19 cellular contexts compared by ENCODE assay signal in genomic region chr18:48869591-48869990, GRCh38.
A peak's percentile ranks its signal among the peaks of the same experiment; 100 is the strongest.
DNase-seq lines count a peak whose midpoint lies in the region; ATAC-seq and TF ChIP-seq lines count a peak whose summit lies in the region.
"Had no signal": no experiment of that assay in that cellular context is flagged by ENCODE, and none has a peak within 500 bp of the region (broad histone marks: within the 10 kb centered on the region; RNA-seq: fewer than 3 reads in every experiment).

No MANE protein-coding gene starts in this region.

- intact Hi-C loops in activated CD8-positive, alpha-beta T cell treated with anti-CD3 and anti-CD28 coated beads for 36 hours (cut with micrococcal nuclease), result no loop called here

- peaks cover 22% of the 10 kb centered on the region for H3K4me1 ChIP-seq in OCI-LY3 (ENCODE audit: low read length)
- no peaks in the 10 kb centered on the region for H3K4me1 ChIP-seq in effector memory CD4-positive, alpha-beta T cell (ENCODE audit: control insufficient read depth, insufficient read depth, low read length, poor library complexity, severe bottlenecking)

- peaks cover 10% of the 10 kb centered on the region for H3K36me3 ChIP-seq in OCI-LY3 (replicated peaks; ENCODE audit: low read depth, low read length)
- H3K36me3 ChIP-seq in effector memory CD4-positive, alpha-beta T cell (ENCODE audit: control insufficient read depth, insufficient read depth, low read length), result no peaks in the 10 kb centered on the region
- H3K36me3 ChIP-seq: neutrophil had no signal

- no peaks in the 10 kb centered on the region for H3K27me3 Mint-ChIP-seq in activated CD8-positive, alpha-beta T cell treated with anti-CD3 and anti-CD28 coated beads for 36 hours
- no peaks in the 10 kb centered on the region for H3K27me3 Mint-ChIP-seq in activated CD8-positive, alpha-beta T cell treated with anti-CD3 and anti-CD28 coated beads, Interleukin-2, amount 10 ng/mL, durations not matched to agents 7 days and 5 days (ENCODE audit: low read depth)
- peaks cover 7% of the 10 kb centered on the region for H3K27me3 Mint-ChIP-seq in glutamatergic neuron (ENCODE audit: unreplicated experiment)
- H3K27me3 Mint-ChIP-seq: activated naive CD8-positive, alpha-beta T cell treated with anti-CD3 and anti-CD28 coated beads, Interleukin-2, amount 10 ng/mL, durations not matched to agents 7 days and 5 days had no signal

- no peaks in the 10 kb centered on the region for H3K79me2 ChIP-seq in OCI-LY3 (ENCODE audit: low read length)

- no peak overlapping the region for H3K4me3 Mint-ChIP-seq in activated CD8-positive, alpha-beta T cell treated with anti-CD3 and anti-CD28 coated beads for 36 hours
- H3K4me3 Mint-ChIP-seq in activated CD8-positive, alpha-beta T cell treated with anti-CD3 and anti-CD28 coated beads, Interleukin-2, amount 10 ng/mL, durations not matched to agents 7 days and 5 days, result no peak overlapping the region
- no peak overlapping the region for H3K4me3 Mint-ChIP-seq in glutamatergic neuron (ENCODE audit: unreplicated experiment)
- H3K4me3 Mint-ChIP-seq: HFFc6 had no signal

- peak overlapping the region; percentile 62 for H3K4me2 ChIP-seq in OCI-LY3 (ENCODE audit: low read length)

- ATAC-seq in activated CD8-positive, alpha-beta T cell treated with anti-CD3 and anti-CD28 coated beads for 36 hours, result no peak
- ATAC-seq in activated CD8-positive, alpha-beta T cell treated with anti-CD3 and anti-CD28 coated beads, Interleukin-2, amount 10 ng/mL, durations not matched to agents 7 days and 5 days, result no peak
- ATAC-seq in GM21717 (IDR thresholded peaks at IDR 0.05; ENCODE audit: unreplicated experiment), result no peak
- ATAC-seq: body of pancreas, left ventricle myocardium superior had no signal

- no peaks in the 10 kb centered on the region for H4K20me1 ChIP-seq in OCI-LY3 (ENCODE audit: insufficient read depth, low read length)

- CTCF ChIA-PET in activated CD8-positive, alpha-beta T cell treated with anti-CD3 and anti-CD28 coated beads for 36 hours (lab: Charles Lee), result interaction anchor here (1.2 to 1.6 kb wide), 2 partner anchors 20 to 35 kb away, joined by 3 to 5 read pairs; no protein-coding TSS in a partner anchor
- CTCF ChIA-PET in activated CD8-positive, alpha-beta T cell treated with anti-CD3 and anti-CD28 coated beads, Interleukin-2, amount 10 ng/mL, durations not matched to agents 7 days and 5 days (lab: Charles Lee), result interaction anchor here (1.2 to 2.2 kb wide), 3 partner anchors 22 to 92 kb away, joined by 3 to 12 read pairs (median 7); no protein-coding TSS in a partner anchor

- TF ChIP-seq CTCF in activated CD8-positive, alpha-beta T cell treated with anti-CD3 and anti-CD28 coated beads for 36 hours (IDR thresholded peaks at IDR 0.05), result no peak
- TF ChIP-seq CTCF in OCI-LY3 (IDR thresholded peaks at IDR 0.05; ENCODE audit: low read depth, low read length) (no peak), glutamatergic neuron (IDR thresholded peaks at IDR 0.05; ENCODE audit: partially characterized antibody, unreplicated experiment) (no peak)

- no peak for DNase-seq in activated CD8-positive, alpha-beta T cell treated with anti-CD3 and anti-CD28 coated beads for 36 hours
- DNase-seq in activated CD8-positive, alpha-beta T cell treated with anti-CD3 and anti-CD28 coated beads, Interleukin-2, amount 10 ng/mL, durations not matched to agents 7 days and 5 days, result no peak
- DNase-seq in glutamatergic neuron (peak; percentile 5), cerebellar nuclear complex (lab: John Stamatoyannopoulos, UW) (no peak)
- peak; percentile 30 for DNase-seq in stimulated activated CD8-positive, alpha-beta memory T cell treated with anti-CD3 and anti-CD28 coated beads, Interleukin-4, amount 100 ng/mL, for 48 hours
- DNase-seq in effector memory CD4-positive, alpha-beta T cell, result no peak
- DNase-seq: activated naive CD8-positive, alpha-beta T cell treated with anti-CD3 and anti-CD28 coated beads, Interleukin-2, amount 10 ng/mL, durations not matched to agents 7 days and 5 days; C1 segment of cervical spinal cord; HFFc6; NCI-H1436; NCI-H2171; NCI-H526; Right ventricle myocardium superior; SW 1271 had no signal

- peaks cover 36% of the 10 kb centered on the region for H3K4me1 Mint-ChIP-seq in activated CD8-positive, alpha-beta T cell treated with anti-CD3 and anti-CD28 coated beads for 36 hours (ENCODE audit: low read depth)
- peaks cover 29% of the 10 kb centered on the region for H3K4me1 Mint-ChIP-seq in activated CD8-positive, alpha-beta T cell treated with anti-CD3 and anti-CD28 coated beads, Interleukin-2, amount 10 ng/mL, durations not matched to agents 7 days and 5 days (ENCODE audit: low read depth)
- H3K4me1 Mint-ChIP-seq in glutamatergic neuron (ENCODE audit: low read depth, unreplicated experiment), result peaks cover 3% of the 10 kb centered on the region

- no peaks in the 10 kb centered on the region for H3K27me3 ChIP-seq in OCI-LY3 (ENCODE audit: low read depth, low read length)
- H3K27me3 ChIP-seq in effector memory CD4-positive, alpha-beta T cell (replicated peaks; ENCODE audit: control insufficient read depth, insufficient read depth, low read length, poor library complexity, severe bottlenecking), result no peaks in the 10 kb centered on the region
- H3K27me3 ChIP-seq: body of pancreas, neutrophil had no signal

- H3K36me3 Mint-ChIP-seq in activated CD8-positive, alpha-beta T cell treated with anti-CD3 and anti-CD28 coated beads for 36 hours (ENCODE audit: low read depth), result no peaks in the 10 kb centered on the region
- H3K36me3 Mint-ChIP-seq in activated CD8-positive, alpha-beta T cell treated with anti-CD3 and anti-CD28 coated beads, Interleukin-2, amount 10 ng/mL, durations not matched to agents 7 days and 5 days (ENCODE audit: low read depth), result no peaks in the 10 kb centered on the region
- no peaks in the 10 kb centered on the region for H3K36me3 Mint-ChIP-seq in glutamatergic neuron (ENCODE audit: unreplicated experiment)
- H3K36me3 Mint-ChIP-seq: activated naive CD8-positive, alpha-beta T cell treated with anti-CD3 and anti-CD28 coated beads, Interleukin-2, amount 10 ng/mL, durations not matched to agents 7 days and 5 days had no signal

- H3K9me3 ChIP-seq in OCI-LY3 (ENCODE audit: insufficient read depth, low read length), result no peaks in the 10 kb centered on the region
- no peaks in the 10 kb centered on the region for H3K9me3 ChIP-seq in effector memory CD4-positive, alpha-beta T cell (ENCODE audit: control insufficient read depth, low read length)
- H3K9me3 ChIP-seq: body of pancreas, neutrophil had no signal

- peak overlapping the region; percentile 92 for H3K27ac Mint-ChIP-seq in activated CD8-positive, alpha-beta T cell treated with anti-CD3 and anti-CD28 coated beads for 36 hours
- no peak overlapping the region for H3K27ac Mint-ChIP-seq in activated CD8-positive, alpha-beta T cell treated with anti-CD3 and anti-CD28 coated beads, Interleukin-2, amount 10 ng/mL, durations not matched to agents 7 days and 5 days
- H3K27ac Mint-ChIP-seq in glutamatergic neuron (ENCODE audit: unreplicated experiment), result no peak overlapping the region

- no peak overlapping the region for H2AFZ ChIP-seq in OCI-LY3 (ENCODE audit: low read depth, low read length)

- peak overlapping the region; percentile 39; the same call in 1 of the 2 replicates for H3K9ac ChIP-seq in OCI-LY3 (ENCODE audit: low read length)

- POLR2A ChIA-PET in activated CD8-positive, alpha-beta T cell treated with anti-CD3 and anti-CD28 coated beads for 36 hours (lab: Charles Lee), result interaction anchor here (0.6 to 1.8 kb wide), 5 partner anchors 41 to 84 kb away, joined by 3 to 7 read pairs (median 4); no protein-coding TSS in a partner anchor
- POLR2A ChIA-PET in activated CD8-positive, alpha-beta T cell treated with anti-CD3 and anti-CD28 coated beads, Interleukin-2, amount 10 ng/mL, durations not matched to agents 7 days and 5 days (lab: Charles Lee), result interaction anchor here (0.6 to 1.6 kb wide), 4 partner anchors 8 to 67 kb away, joined by 3 to 7 read pairs (median 4); no protein-coding TSS in a partner anchor

- no peak overlapping the region for H3K4me3 ChIP-seq in OCI-LY3 (ENCODE audit: low read length)
- no peak overlapping the region for H3K4me3 ChIP-seq in effector memory CD4-positive, alpha-beta T cell (ENCODE audit: insufficient read depth, low read depth, low read length, poor library complexity, severe bottlenecking)
- H3K4me3 ChIP-seq: body of pancreas had no signal

- peak overlapping the region; percentile 78 for H3K27ac ChIP-seq in OCI-LY3 (ENCODE audit: low read length)
- H3K27ac ChIP-seq in effector memory CD4-positive, alpha-beta T cell (ENCODE audit: insufficient read depth, low read length, poor library complexity, severe bottlenecking), result no peak overlapping the region
- H3K27ac ChIP-seq: body of pancreas, neutrophil had no signal

- peaks cover 7% of the 10 kb centered on the region for H3K9me3 Mint-ChIP-seq in activated CD8-positive, alpha-beta T cell treated with anti-CD3 and anti-CD28 coated beads for 36 hours
- H3K9me3 Mint-ChIP-seq in activated CD8-positive, alpha-beta T cell treated with anti-CD3 and anti-CD28 coated beads, Interleukin-2, amount 10 ng/mL, durations not matched to agents 7 days and 5 days (ENCODE audit: insufficient read depth), result peaks cover 7% of the 10 kb centered on the region
- H3K9me3 Mint-ChIP-seq in glutamatergic neuron (ENCODE audit: unreplicated experiment), result peaks cover 3% of the 10 kb centered on the region
- H3K9me3 Mint-ChIP-seq: activated naive CD8-positive, alpha-beta T cell treated with anti-CD3 and anti-CD28 coated beads, Interleukin-2, amount 10 ng/mL, durations not matched to agents 7 days and 5 days had no signal

Comparison
In these comparisons a context has a peak if more than half of its experiments do, and no peak if none do; other contexts are left out.
1. DNase-seq: peak in glutamatergic neuron (single experiment) and stimulated activated CD8-positive, alpha-beta memory T cell treated with anti-CD3 and anti-CD28 coated beads, Interleukin-4, amount 100 ng/mL, for 48 hours (single experiment); none in activated CD8-positive, alpha-beta T cell treated with anti-CD3 and anti-CD28 coated beads for 36 hours (single experiment), activated CD8-positive, alpha-beta T cell treated with anti-CD3 and anti-CD28 coated beads, Interleukin-2, amount 10 ng/mL, durations not matched to agents 7 days and 5 days (single experiment), effector memory CD4-positive, alpha-beta T cell (0 of 3) and cerebellar nuclear complex (0 of 2).